In genomic region chr6:101395345-101395744, GRCh38 we compare ENCODE assay signal across 16 cellular contexts. TPM values are rescaled to one million over a fixed set of nuclear protein-coding genes. Genes with fewer than 3 reads are reported as not detected.
DNase-seq lines count a peak whose midpoint lies in the region; ATAC-seq and TF ChIP-seq lines count a peak whose summit lies in the region.
"Had no signal": no experiment of that assay in that cellular context is flagged by ENCODE, and none has a peak within 500 bp of the region (broad histone marks: within the 10 kb centered on the region; RNA-seq: fewer than 3 reads in every experiment).

No MANE protein-coding gene starts in this region.

- peaks cover 9% of the 10 kb centered on the region for H3K27me3 ChIP-seq in osteoblast (ENCODE audit: insufficient read depth, low read length)

- H3K36me3 ChIP-seq in osteoblast (ENCODE audit: insufficient read depth, low read length): no peaks in the 10 kb centered on the region

- DNase-seq in NCI-H510A treated with DMSO at 0.1 percent for 48 hours (lab: John Stamatoyannopoulos, UW) (peak; percentile 18), NCI-H510A (lab: John Stamatoyannopoulos, UW) (no peak), NAMALWA (ENCODE audit: low spot score) (peak; percentile 5), amniotic epithelial cell (ENCODE audit: low read depth) (peak; percentile 11), osteoblast (ENCODE audit: insufficient read length, low spot score, missing footprints) (no peak), omental fat pad (ENCODE audit: low spot score) (no peak)
- DNase-seq in effector memory CD8-positive, alpha-beta T cell: no peak
- DNase-seq: activated CD8-positive, alpha-beta memory T cell treated with anti-CD3 and anti-CD28 coated beads, Interleukin-2, amount 10 ng/mL, durations not matched to agents 7 days and 5 days; activated naive CD8-positive, alpha-beta T cell treated with anti-CD3 and anti-CD28 coated beads, Interleukin-2, amount 10 ng/mL, durations not matched to agents 7 days and 5 days; right cardiac atrium; T1000 had no signal

- no peak overlapping the region for H3K4me3 Mint-ChIP-seq in effector memory CD8-positive, alpha-beta T cell
- H3K4me3 Mint-ChIP-seq: activated CD8-positive, alpha-beta memory T cell treated with anti-CD3 and anti-CD28 coated beads, Interleukin-2, amount 10 ng/mL, durations not matched to agents 7 days and 5 days; activated naive CD8-positive, alpha-beta T cell treated with anti-CD3 and anti-CD28 coated beads, Interleukin-2, amount 10 ng/mL, durations not matched to agents 7 days and 5 days; B cell; mesothelial cell of epicardium had no signal

- H3K4me2 ChIP-seq in osteoblast (ENCODE audit: insufficient read depth, low read length): no peak overlapping the region

- no peak overlapping the region for H3K27ac ChIP-seq in osteoblast (ENCODE audit: low read depth, low read length)

- no peaks in the 10 kb centered on the region for H3K9me3 ChIP-seq in osteoblast (ENCODE audit: low read depth, low read length)

- H3K27ac Mint-ChIP-seq in effector memory CD8-positive, alpha-beta T cell: no peak overlapping the region
- H3K27ac Mint-ChIP-seq: activated CD8-positive, alpha-beta memory T cell treated with anti-CD3 and anti-CD28 coated beads, Interleukin-2, amount 10 ng/mL, durations not matched to agents 7 days and 5 days; activated naive CD8-positive, alpha-beta T cell treated with anti-CD3 and anti-CD28 coated beads, Interleukin-2, amount 10 ng/mL, durations not matched to agents 7 days and 5 days; B cell; GM23338; mesothelial cell of epicardium had no signal

- H2AFZ ChIP-seq in osteoblast (ENCODE audit: low read length): no peak overlapping the region
- H2AFZ ChIP-seq: GM23338 had no signal

- TF ChIP-seq CTCF in osteoblast (IDR thresholded peaks at IDR 0.05; ENCODE audit: extremely low read depth, low read depth, low read length) (peak; percentile 10), omental fat pad (IDR thresholded peaks at IDR 0.05) (no peak)

- no peaks in the 10 kb centered on the region for H3K79me2 ChIP-seq in osteoblast (ENCODE audit: insufficient read depth, low read length)

- H3K4me1 Mint-ChIP-seq in effector memory CD8-positive, alpha-beta T cell (ENCODE audit: low read depth in 2 of 2): no peaks in the 10 kb centered on the region
- H3K4me1 Mint-ChIP-seq: activated CD8-positive, alpha-beta memory T cell treated with anti-CD3 and anti-CD28 coated beads, Interleukin-2, amount 10 ng/mL, durations not matched to agents 7 days and 5 days; B cell had no signal

- H3K4me3 ChIP-seq in osteoblast (ENCODE audit: insufficient read depth, low read length): no peak overlapping the region

- no peaks in the 10 kb centered on the region for H4K20me1 ChIP-seq in osteoblast (ENCODE audit: insufficient read depth, low read length)

- H3K9me3 Mint-ChIP-seq in effector memory CD8-positive, alpha-beta T cell: peaks cover 0 to 3% of the 10 kb centered on the region in 2 donors
- H3K9me3 Mint-ChIP-seq: GM23338, mesothelial cell of epicardium had no signal

- H3K36me3 Mint-ChIP-seq in effector memory CD8-positive, alpha-beta T cell (ENCODE audit: insufficient read depth): peaks cover 2% of the 10 kb centered on the region
- H3K36me3 Mint-ChIP-seq: activated CD8-positive, alpha-beta memory T cell treated with anti-CD3 and anti-CD28 coated beads, Interleukin-2, amount 10 ng/mL, durations not matched to agents 7 days and 5 days; activated naive CD8-positive, alpha-beta T cell treated with anti-CD3 and anti-CD28 coated beads, Interleukin-2, amount 10 ng/mL, durations not matched to agents 7 days and 5 days; mesothelial cell of epicardium had no signal

- peaks cover 43 to 61% of the 10 kb centered on the region in 2 donors for H3K27me3 Mint-ChIP-seq in effector memory CD8-positive, alpha-beta T cell

- ATAC-seq in effector memory CD8-positive, alpha-beta T cell (replicated peaks): no peak
- no peak for ATAC-seq in omental fat pad (ENCODE audit: low FRiP score)
- no peak for ATAC-seq in HG02798 (IDR thresholded peaks at IDR 0.05; ENCODE audit: poor library complexity, unreplicated experiment)
- ATAC-seq: activated CD8-positive, alpha-beta memory T cell treated with anti-CD3 and anti-CD28 coated beads, Interleukin-2, amount 10 ng/mL, durations not matched to agents 7 days and 5 days; GM23338; right cardiac atrium had no signal

- no peaks in the 10 kb centered on the region for H3K4me1 ChIP-seq in osteoblast (ENCODE audit: insufficient read depth, low read length)

RNA-seq across cellular contexts. Expression of gene GRIK2, which starts 1.8 kb away (rescaled TPM):
- total RNA-seq in osteoblast (0.29 and 0.72 TPM in 2 replicates), omental fat pad (1 to 10 TPM in 3 of 4 donors, under 1 TPM in 1; 0.47 to 7.8 (median 1.7) TPM)
- total RNA-seq: activated CD8-positive, alpha-beta memory T cell treated with anti-CD3 and anti-CD28 coated beads, Interleukin-2, amount 10 ng/mL, durations not matched to agents 7 days and 5 days; B cell; dermis microvascular lymphatic vessel endothelial cell had no signal

Comparison
In these comparisons a context has a peak if more than half of its experiments do, and no peak if none do; other contexts are left out.
1. DNase-seq: peak in NCI-H510A treated with DMSO at 0.1 percent for 48 hours (single experiment), NAMALWA (single experiment) and amniotic epithelial cell (single experiment); none in NCI-H510A (single experiment), osteoblast (single experiment), effector memory CD8-positive, alpha-beta T cell (0 of 3) and omental fat pad (single experiment).